In the genomic region with DNA sequence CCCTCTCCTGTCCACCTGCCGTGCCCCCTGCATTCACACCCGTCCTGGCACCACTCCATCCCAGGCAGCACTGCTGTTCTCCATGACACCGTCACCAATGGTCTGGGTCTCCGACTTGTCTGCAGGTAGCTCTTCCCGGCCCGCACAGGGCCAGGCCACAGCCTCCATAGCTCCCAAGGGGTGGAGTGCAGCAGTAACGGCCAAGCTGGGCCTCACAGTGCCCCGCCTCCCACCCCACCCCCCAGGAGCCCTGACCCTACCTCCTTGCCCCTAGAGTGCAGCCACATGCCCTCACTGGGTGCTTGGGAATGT, we compare ENCODE assay signal across 14 cellular contexts. TPM values are rescaled to one million over a fixed set of nuclear protein-coding genes. Genes with fewer than 3 reads are reported as not detected.
DNase-seq lines count a peak whose midpoint lies in the region; ATAC-seq and TF ChIP-seq lines count a peak whose summit lies in the region.
"Had no signal": no experiment of that assay in that cellular context is flagged by ENCODE, and none has a peak within 500 bp of the region (broad histone marks: within the 10 kb centered on the region; RNA-seq: fewer than 3 reads in every experiment).

No MANE protein-coding gene starts in this region.

- 41 to 54% methylated on average over 3 to 6 of the region's 8 CpGs for WGBS in body of pancreas, 2 donors
- WGBS in SK-N-SH (ENCODE audit: low lambda C conversion rate) = 94% methylated on average over 4 of the region's 8 CpGs

- ATAC-seq in GM23338 (peak; percentile 6), body of pancreas (no peak), mucosa of descending colon (peak; percentile 1), HG02852 (IDR thresholded peaks at IDR 0.05; ENCODE audit: unreplicated experiment) (no peak)

- no peaks in the 10 kb centered on the region for H3K9me3 ChIP-seq in BLaER1 treated with 17β-estradiol and CSF1 and Interleukin-3, amounts not matched to agents 10 nM and 100 nM (replicated peaks in 1 of 11)
- H3K9me3 ChIP-seq in body of pancreas (no peaks in the 10 kb centered on the region), mucosa of descending colon (no peaks in the 10 kb centered on the region), SK-N-SH (no peaks in the 10 kb centered on the region)
- H3K9me3 ChIP-seq: Caco-2, SJSA1 had no signal

- H3F3A ChIP-seq in GM23338 (replicated peaks; ENCODE audit: low read depth) (no peaks in the 10 kb centered on the region), SK-N-SH (replicated peaks; ENCODE audit: insufficient read depth) (no peaks in the 10 kb centered on the region)

- POLR2A ChIA-PET in SK-N-SH (lab: Yijun Ruan, JAX) = interaction anchor here (1.0 kb wide), 1 partner anchor 9 kb away, joined by 3 read pairs; no protein-coding TSS in a partner anchor

- TF ChIP-seq EP300 in SK-N-SH (IDR thresholded peaks at IDR 0.05; ENCODE audit: borderline replicate concordance in 1 of 2, low read depth in 1 of 2, low read length in 1 of 2) = no peak

- no peak overlapping the region for H3K4me3 ChIP-seq in BLaER1 treated with 17β-estradiol and CSF1 and Interleukin-3, amounts not matched to agents 10 nM and 100 nM
- H3K4me3 ChIP-seq in GM23338 (no peak overlapping the region), body of pancreas (no peak overlapping the region), mucosa of descending colon (no peak overlapping the region), SK-N-SH (ENCODE audit: low read depth in 2 of 2, low read length in 1 of 2) (no peak overlapping the region)
- H3K4me3 ChIP-seq: SJSA1 had no signal

- H3K4me1 Mint-ChIP-seq in GM23338 = peaks cover 29% of the 10 kb centered on the region

- H3K27ac ChIP-seq in BLaER1 treated with 17β-estradiol and CSF1 and Interleukin-3, amounts not matched to agents 10 nM and 100 nM = no peak overlapping the region
- H3K27ac ChIP-seq in GM23338 (ENCODE audit: low read depth) (no peak overlapping the region), body of pancreas (peak overlapping the region; percentile 58 to 85 (median 82)), SK-N-SH (ENCODE audit: low read depth in 2 of 2, low read length in 1 of 2) (no peak overlapping the region)
- H3K27ac ChIP-seq: SJSA1 had no signal

- H3K4me2 ChIP-seq in BLaER1 treated with 17β-estradiol and CSF1 and Interleukin-3, amounts not matched to agents 10 nM and 100 nM = peak overlapping the region; percentile 87 to 99 (median 93); a peak in 19 of 22 replicates
- no peak overlapping the region for H3K4me2 ChIP-seq in GM23338
- H3K4me2 ChIP-seq in SK-N-SH = no peak overlapping the region

- no peaks in the 10 kb centered on the region for H3K9me3 Mint-ChIP-seq in GM23338

- DNase-seq in GM23338 (ENCODE audit: low spot score) (no peak), body of pancreas (no peak), mucosa of descending colon (no peak), OCI-M2 (lab: John Stamatoyannopoulos, UW; ENCODE audit: unreplicated experiment) (no peak), SK-N-SH (no peak), NCI-H146 (lab: John Stamatoyannopoulos, UW) (no peak)
- DNase-seq: ACHN, HCEC 1CT, KBM-7, NCI-H187 had no signal

- H3K27ac Mint-ChIP-seq in GM23338 = no peak overlapping the region

- intact Hi-C loops in body of pancreas (cut with DNase I) (no loop called here), mucosa of descending colon (cut with DNase I, micrococcal nuclease) (no loop called here)

- H3K79me2 ChIP-seq in GM23338 (replicated peaks; ENCODE audit: insufficient read depth) (peaks cover 79% of the 10 kb centered on the region), SK-N-SH (ENCODE audit: insufficient read depth) (peaks cover 73% of the 10 kb centered on the region)

- H3K36me3 Mint-ChIP-seq in GM23338 (ENCODE audit: low read depth) = no peaks in the 10 kb centered on the region; the same call in 2 of the 3 replicates

- no peak for TF ChIP-seq RAD21 in SK-N-SH (IDR thresholded peaks at IDR 0.05; ENCODE audit: low read length)

- peaks cover 98 to 100% (median 99%) of the 10 kb centered on the region in 11 experiments for H4K20me1 ChIP-seq in BLaER1 treated with 17β-estradiol and CSF1 and Interleukin-3, amounts not matched to agents 10 nM and 100 nM
- H4K20me1 ChIP-seq in GM23338 (replicated peaks; ENCODE audit: insufficient read depth) = peaks cover 35% of the 10 kb centered on the region
- peaks cover 98% of the 10 kb centered on the region for H4K20me1 ChIP-seq in SK-N-SH (ENCODE audit: insufficient read depth)

- no peak for TF ChIP-seq POLR2A in body of pancreas (IDR thresholded peaks at IDR 0.05)

- H3K9me2 ChIP-seq in GM23338 (ENCODE audit: insufficient read depth) (no peaks in the 10 kb centered on the region), SK-N-SH (no peaks in the 10 kb centered on the region)

- H2AFZ ChIP-seq in GM23338 (no peak overlapping the region), SK-N-SH (ENCODE audit: low read depth) (no peak overlapping the region)

- peaks cover 98 to 100% (median 99%) of the 10 kb centered on the region in 10 experiments for H3K4me1 ChIP-seq in BLaER1 treated with 17β-estradiol and CSF1 and Interleukin-3, amounts not matched to agents 10 nM and 100 nM
- peaks cover 21% of the 10 kb centered on the region for H3K4me1 ChIP-seq in GM23338 (ENCODE audit: insufficient read depth)
- peaks cover 98% of the 10 kb centered on the region for H3K4me1 ChIP-seq in body of pancreas
- peaks cover 18% of the 10 kb centered on the region for H3K4me1 ChIP-seq in mucosa of descending colon (ENCODE audit: low read depth)
- H3K4me1 ChIP-seq in SK-N-SH (ENCODE audit: control insufficient read depth in 1 of 2, insufficient read depth in 2 of 2, low read depth in 1 of 2, low read length in 1 of 2) = peaks cover 8 to 46% of the 10 kb centered on the region in 2 experiments; a peak in 2 of 4 replicates
- H3K4me1 ChIP-seq: Caco-2, SJSA1 had no signal

- H3K27me3 Mint-ChIP-seq in GM23338 (ENCODE audit: insufficient read depth, low read depth, poor library complexity) = peaks cover 16% of the 10 kb centered on the region

- no peak overlapping the region for H3K9ac ChIP-seq in BLaER1 treated with 17β-estradiol and CSF1 and Interleukin-3, amounts not matched to agents 10 nM and 100 nM
- H3K9ac ChIP-seq in SK-N-SH = no peak overlapping the region

- H3K36me3 ChIP-seq in BLaER1 treated with 17β-estradiol and CSF1 and Interleukin-3, amounts not matched to agents 10 nM and 100 nM = peaks cover 0 to under 1% (median 0%) of the 10 kb centered on the region in 11 experiments; a peak in 1 of 22 replicates
- H3K36me3 ChIP-seq in GM23338 (ENCODE audit: insufficient read depth) (no peaks in the 10 kb centered on the region), body of pancreas (replicated peaks in 1 of 2; ENCODE audit: insufficient read depth in 1 of 2, low read depth in 2 of 2) (no peaks in the 10 kb centered on the region), mucosa of descending colon (ENCODE audit: low read depth) (no peaks in the 10 kb centered on the region), SK-N-SH (replicated peaks in 1 of 2; ENCODE audit: control insufficient read depth in 1 of 2, insufficient read depth in 2 of 2, low read length in 1 of 2) (no peaks in the 10 kb centered on the region)
- H3K36me3 ChIP-seq: SJSA1 had no signal

- no peaks in the 10 kb centered on the region for H3K27me3 ChIP-seq in BLaER1 treated with 17β-estradiol and CSF1 and Interleukin-3, amounts not matched to agents 10 nM and 100 nM
- H3K27me3 ChIP-seq in GM23338 (ENCODE audit: insufficient read depth) (no peaks in the 10 kb centered on the region), body of pancreas (no peaks in the 10 kb centered on the region), SK-N-SH (ENCODE audit: insufficient read depth) (no peaks in the 10 kb centered on the region)
- H3K27me3 ChIP-seq: SJSA1 had no signal

- 0 out of 3 replicates have a peak overlapping the region, but pooled peaks have one; percentile 42 for H3K4me3 Mint-ChIP-seq in GM23338

- CTCF ChIA-PET in SK-N-SH (lab: Yijun Ruan, JAX) = interaction anchor here (0.6 to 1.2 kb wide), 2 partner anchors 21 to 88 kb away, joined by 3 to 5 read pairs; no protein-coding TSS in a partner anchor

- TF ChIP-seq CTCF in GM23338 (conservative IDR thresholded peaks at IDR 0.05; ENCODE audit: low read depth in 2 of 2) (no peak), body of pancreas (IDR thresholded peaks at IDR 0.05) (no peak), mucosa of descending colon (IDR thresholded peaks at IDR 0.05) (no peak), SK-N-SH (IDR thresholded peaks at IDR 0.05) (no peak)

TF ChIP-seq in GM23338, 12 proteins besides CTCF, POLR2A, EP300 and RAD21 (continues in another document):
- no peak for TF ChIP-seq POLR2AphosphoS5 (IDR thresholded peaks at IDR 0.05; ENCODE audit: low read depth)
- TF ChIP-seq, protein P1, sequence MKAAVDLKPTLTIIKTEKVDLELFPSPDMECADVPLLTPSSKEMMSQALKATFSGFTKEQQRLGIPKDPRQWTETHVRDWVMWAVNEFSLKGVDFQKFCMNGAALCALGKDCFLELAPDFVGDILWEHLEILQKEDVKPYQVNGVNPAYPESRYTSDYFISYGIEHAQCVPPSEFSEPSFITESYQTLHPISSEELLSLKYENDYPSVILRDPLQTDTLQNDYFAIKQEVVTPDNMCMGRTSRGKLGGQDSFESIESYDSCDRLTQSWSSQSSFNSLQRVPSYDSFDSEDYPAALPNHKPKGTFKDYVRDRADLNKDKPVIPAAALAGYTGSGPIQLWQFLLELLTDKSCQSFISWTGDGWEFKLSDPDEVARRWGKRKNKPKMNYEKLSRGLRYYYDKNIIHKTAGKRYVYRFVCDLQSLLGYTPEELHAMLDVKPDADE (IDR thresholded peaks at IDR 0.05) = no peak
- no peak for TF ChIP-seq ZNF331 (CRISPR knock-in tag; IDR thresholded peaks at IDR 0.05; ENCODE audit: low read depth)

TF ChIP-seq in SK-N-SH, 30 proteins besides CTCF, POLR2A, EP300 and RAD21 (continues in another document):
- TF ChIP-seq, protein P2, sequence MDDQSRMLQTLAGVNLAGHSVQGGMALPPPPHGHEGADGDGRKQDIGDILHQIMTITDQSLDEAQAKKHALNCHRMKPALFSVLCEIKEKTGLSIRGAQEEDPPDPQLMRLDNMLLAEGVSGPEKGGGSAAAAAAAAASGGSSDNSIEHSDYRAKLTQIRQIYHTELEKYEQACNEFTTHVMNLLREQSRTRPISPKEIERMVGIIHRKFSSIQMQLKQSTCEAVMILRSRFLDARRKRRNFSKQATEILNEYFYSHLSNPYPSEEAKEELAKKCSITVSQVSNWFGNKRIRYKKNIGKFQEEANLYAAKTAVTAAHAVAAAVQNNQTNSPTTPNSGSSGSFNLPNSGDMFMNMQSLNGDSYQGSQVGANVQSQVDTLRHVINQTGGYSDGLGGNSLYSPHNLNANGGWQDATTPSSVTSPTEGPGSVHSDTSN (IDR thresholded peaks at IDR 0.05) = no peak

RNA-seq across cellular contexts. Expression of a gene that starts 12.9 kb away (rescaled TPM):
- 65.9 and 89.8 TPM in 2 replicates for total RNA-seq in GM23338 (2014; rRNA removed; shearing (Covaris generic))
- polyA plus RNA-seq in GM23338 (2016; fragmentation: Nextera tagmentation; extraction: Ambion mirVana) (29.5 and 37.8 TPM in 2 replicates), SK-N-SH (2012; rRNA removed) (3.3 and 5.5 TPM in 2 replicates)
- total RNA-seq in body of pancreas (10 to 100 TPM; 29.8 to 50.1 TPM), mucosa of descending colon (10 to 100 TPM; 54.7 to 68.5 (median 55.6) TPM)
- polyA plus RNA-seq in SK-N-SH (2012; cell fraction: cytosol; rRNA removed) = 3.2 and 4.9 TPM in 2 replicates
- 29.5 and 88.3 TPM in 2 replicates for polyA plus RNA-seq in SK-N-SH (2012; cell fraction: nucleus; rRNA removed)

Comparison
In these comparisons a context has a peak if more than half of its experiments do, and no peak if none do; other contexts are left out.
1. H3K27ac ChIP-seq: peak in body of pancreas (4 of 4); none in BLaER1 treated with 17β-estradiol and CSF1 and Interleukin-3, amounts not matched to agents 10 nM and 100 nM (0 of 11), GM23338 (single experiment) and SK-N-SH (0 of 2).
2. H3K4me2 ChIP-seq: peak in BLaER1 treated with 17β-estradiol and CSF1 and Interleukin-3, amounts not matched to agents 10 nM and 100 nM (11 of 11); none in GM23338 (single experiment) and SK-N-SH (single experiment).
3. ATAC-seq: peak in GM23338 (single experiment) and mucosa of descending colon (single experiment); none in body of pancreas (single experiment) and HG02852 (single experiment).